Comparison of ENCODE assay signal across 8 cellular contexts in genomic region chr12:49200882-49201594, GRCh38. TPM values are rescaled to one million over a fixed set of nuclear protein-coding genes. Genes with fewer than 3 reads are reported as not detected.
DNase-seq lines count a peak whose midpoint lies in the region; ATAC-seq, FAIRE-seq and TF ChIP-seq lines count a peak whose summit lies in the region.

No MANE protein-coding gene starts in this region.

- no peak overlapping the region for H2BK120ac ChIP-seq in H1 (replicated peaks; ENCODE audit: low read depth, low read length)
- H2BK120ac ChIP-seq in mesendoderm (ENCODE audit: low read depth, low read length), result no peak overlapping the region

- no peaks in the 10 kb centered on the region for H4K20me1 ChIP-seq in H1 (replicated peaks in 1 of 2; ENCODE audit: control insufficient read depth in 1 of 2, insufficient read depth in 2 of 2, low read length in 2 of 2)

- no peak overlapping the region for H2AFZ ChIP-seq in H1 (ENCODE audit: low read length)

- WGBS in H1 (ENCODE audit: extremely low coverage in 1 of 2, insufficient coverage in 1 of 2, insufficient read length in 1 of 2, insufficient replicate concordance in 2 of 2, low coverage in 1 of 2, low lambda C conversion rate in 2 of 2, missing lambda C conversion rate in 1 of 2), 2 experiments, result 24% methylated on average over 4 of the region's 4 CpGs; no CpG with 5 or more reads in 1 of the 2 experiments
- WGBS in mesendoderm (ENCODE audit: extremely low coverage, insufficient coverage, low lambda C conversion rate), result no CpG with 5 or more reads among the region's 4 CpGs
- 3 to 9% methylated on average over 4 of the region's 4 CpGs for WGBS in upper lobe of left lung, 2 donors

- H3K79me2 ChIP-seq in H1 (ENCODE audit: control insufficient read depth in 1 of 2, insufficient read depth in 2 of 2, low read length in 2 of 2) (no peaks in the 10 kb centered on the region), mesendoderm (ENCODE audit: control insufficient read depth, insufficient read depth, low read length) (no peaks in the 10 kb centered on the region)

- H3K27ac ChIP-seq in SJSA1 (peak overlapping the region; percentile 62), H1 (ENCODE audit: low read depth, low read length) (no peak overlapping the region), mesendoderm (ENCODE audit: low read depth, low read length) (no peak overlapping the region), upper lobe of left lung (peak overlapping the region; percentile 53 to 70 (median 63))

- no peak overlapping the region for H3K9ac ChIP-seq in H1 (replicated peaks in 1 of 4; ENCODE audit: extremely low read depth in 1 of 4, low read depth in 3 of 4, low read length in 3 of 4)
- H3K9ac ChIP-seq in mesendoderm (ENCODE audit: low read length), result no peak overlapping the region

- no peak for FAIRE-seq in H1 (lab: Jason Lieb, UNC)

- TF ChIP-seq POLR2A in H1 (IDR thresholded peaks at IDR 0.05; ENCODE audit: control extremely low read depth in 1 of 2, low read depth in 2 of 2, low read length in 2 of 2) (no peak), upper lobe of left lung (IDR thresholded peaks at IDR 0.05) (no peak)

- ATAC-seq in upper lobe of left lung (ENCODE audit: low FRiP score in 2 of 2), result peak in 1 of 2 donors; percentile 88
- ATAC-seq in GM21447 (IDR thresholded peaks at IDR 0.05; ENCODE audit: unreplicated experiment), result no peak

- TF ChIP-seq EP300 in H1 (IDR thresholded peaks at IDR 0.05; ENCODE audit: borderline replicate concordance in 1 of 2, low read depth in 2 of 2, low read length in 2 of 2) (no peak), upper lobe of left lung (IDR thresholded peaks at IDR 0.05) (peak in 1 of 4 donors; percentile 52)

- H4K8ac ChIP-seq in H1 (ENCODE audit: extremely low read depth, insufficient read depth, low read length), result no peak overlapping the region
- no peak overlapping the region for H4K8ac ChIP-seq in mesendoderm (ENCODE audit: low read depth, low read length)

- H3K4me2 ChIP-seq in H1 (ENCODE audit: insufficient read depth in 1 of 2, low read depth in 2 of 2, low read length in 2 of 2) (0 out of 4 replicates have a peak overlapping the region, but pooled peaks of 1 of the 2 experiments have one; percentile 21), mesendoderm (ENCODE audit: low read length) (no peak overlapping the region)

- H3K9me3 ChIP-seq in SJSA1 (replicated peaks) (no peaks in the 10 kb centered on the region), H1 (ENCODE audit: insufficient read depth in 2 of 2, low read depth in 1 of 2, low read length in 1 of 2) (no peaks in the 10 kb centered on the region), upper lobe of left lung (no peaks in the 10 kb centered on the region)

- H4K5ac ChIP-seq in H1 (ENCODE audit: insufficient read length, low read depth, low read length) (no peak overlapping the region), mesendoderm (ENCODE audit: low read length) (no peak overlapping the region)

- no peak overlapping the region for H4K91ac ChIP-seq in H1 (replicated peaks; ENCODE audit: insufficient read length, low read length)

- H3K23me2 ChIP-seq in H1 (ENCODE audit: low read depth, low read length), result no peaks in the 10 kb centered on the region

- POLR2A ChIA-PET in H1 (lab: Charles Lee; ENCODE audit: partially characterized antibody), result interaction anchor here (1.1 to 8.4 kb wide), 5 partner anchors 12 to 70 kb away, joined by 3 to 48 read pairs (median 9); partner anchors contain the start of genes TUBA1A and TUBA1B

- H2BK15ac ChIP-seq in H1 (ENCODE audit: low read length) (no peak overlapping the region), mesendoderm (replicated peaks; ENCODE audit: low read depth) (no peak overlapping the region)

- CTCF ChIA-PET in H1 (lab: Charles Lee; ENCODE audit: partially characterized antibody), result interaction anchor here (1.2 to 2.0 kb wide), 2 partner anchors 30 to 32 kb away, joined by 3 to 4 read pairs; no protein-coding TSS in a partner anchor

- H3K4ac ChIP-seq in H1 (replicated peaks; ENCODE audit: insufficient read length, low read depth, low read length) (no peak overlapping the region), mesendoderm (ENCODE audit: low read depth, low read length) (no peak overlapping the region)

- H2BK5ac ChIP-seq in H1 (ENCODE audit: low read depth, low read length), result no peak overlapping the region
- no peak overlapping the region for H2BK5ac ChIP-seq in mesendoderm (ENCODE audit: low read length)

- H2AK5ac ChIP-seq in H1 (ENCODE audit: low read depth, low read length) (no peak overlapping the region), mesendoderm (ENCODE audit: low read length) (no peak overlapping the region)

- no peak for TF ChIP-seq RAD21 in H1 (IDR thresholded peaks at IDR 0.05 in 1 of 2, conservative IDR thresholded peaks at IDR 0.05 in 1 of 2; ENCODE audit: low read depth in 2 of 2, low read length in 2 of 2)

- no peak overlapping the region for H3K14ac ChIP-seq in H1 (ENCODE audit: insufficient read length)

- H3K27me3 ChIP-seq in GM06990 (replicated peaks; ENCODE audit: control insufficient read depth, insufficient read depth, low read length), result no peaks in the 10 kb centered on the region
- H3K27me3 ChIP-seq in SJSA1 (replicated peaks), result no peaks in the 10 kb centered on the region
- peaks cover 0 to 2% (median 0%) of the 10 kb centered on the region in 4 experiments; a peak in 1 of 7 replicates for H3K27me3 ChIP-seq in H1 (replicated peaks in 1 of 4; ENCODE audit: control insufficient read depth in 3 of 4, extremely low read depth in 1 of 4, insufficient read depth in 3 of 4, low read length in 3 of 4)
- no peaks in the 10 kb centered on the region for H3K27me3 ChIP-seq in mesendoderm (ENCODE audit: insufficient read depth, low read length, poor library complexity)
- H3K27me3 ChIP-seq in upper lobe of left lung, result no peaks in the 10 kb centered on the region

- H2BK20ac ChIP-seq in H1 (ENCODE audit: low read length), result no peak overlapping the region

- DNase-seq in GM06990 (ENCODE audit: extremely low read depth, insufficient read length) (peak; percentile 30), NCI-H1105 treated with DMSO at 0.1 percent for 48 hours (lab: John Stamatoyannopoulos, UW) (peak; percentile 87), SJSA1 (ENCODE audit: low read depth in 1 of 2, low spot score in 2 of 2) (peak in 1 of 2 experiments; percentile 65), H1 (ENCODE audit: low read depth in 1 of 2, low spot score in 2 of 2) (no peak), mesendoderm (peak; percentile 93), upper lobe of left lung (no peak)
- DNase-seq in activated CD4-positive, alpha-beta T cell treated with anti-CD3 and anti-CD28 coated beads, Interleukin-2, amount 50 U/mL, for 48 hours, result no peak

- H3K4me1 ChIP-seq in SJSA1 (replicated peaks), result peaks cover 27% of the 10 kb centered on the region
- H3K4me1 ChIP-seq in H1 (replicated peaks in 1 of 4; ENCODE audit: control insufficient read depth in 3 of 4, insufficient read depth in 4 of 4, low read length in 3 of 4), result peaks cover 0 to 16% (median 4%) of the 10 kb centered on the region in 4 experiments; a peak in 3 of 7 replicates
- H3K4me1 ChIP-seq in mesendoderm (ENCODE audit: control insufficient read depth, low read depth, low read length), result peaks cover 2% of the 10 kb centered on the region
- H3K4me1 ChIP-seq in upper lobe of left lung, result peaks cover 15 to 21% (median 17%) of the 10 kb centered on the region in 4 donors

- H3K79me1 ChIP-seq in H1 (ENCODE audit: low read depth, low read length) (no peaks in the 10 kb centered on the region), mesendoderm (ENCODE audit: low read length) (no peaks in the 10 kb centered on the region)

- no peak overlapping the region for H3K56ac ChIP-seq in H1 (replicated peaks; ENCODE audit: insufficient read length, low read depth, low read length)
- H3K56ac ChIP-seq in mesendoderm (ENCODE audit: low read length), result no peak overlapping the region

- H3K36me3 ChIP-seq in GM06990 (ENCODE audit: control insufficient read depth, insufficient read depth, low read length) (no peaks in the 10 kb centered on the region), SJSA1 (no peaks in the 10 kb centered on the region), H1 (ENCODE audit: control insufficient read depth in 2 of 4, insufficient read depth in 4 of 4, low read length in 3 of 4) (no peaks in the 10 kb centered on the region), mesendoderm (ENCODE audit: control insufficient read depth, insufficient read depth, low read length) (no peaks in the 10 kb centered on the region), upper lobe of left lung (no peaks in the 10 kb centered on the region)

- H3K4me3 ChIP-seq in GM06990 (replicated peaks; ENCODE audit: low read depth, low read length) (no peak overlapping the region), SJSA1 (no peak overlapping the region), H1 (ENCODE audit: extremely low read depth in 1 of 4, insufficient read depth in 2 of 4, low read depth in 3 of 4, low read length in 4 of 4) (peak overlapping the region in 1 of 4 experiments; percentile 10; a peak in 1 of 8 replicates), mesendoderm (ENCODE audit: low read length) (no peak overlapping the region), upper lobe of left lung (no peak overlapping the region)

- no peak overlapping the region for H3K23ac ChIP-seq in H1 (ENCODE audit: insufficient read length)
- H3K23ac ChIP-seq in mesendoderm (ENCODE audit: low read length), result no peak overlapping the region

- no peak overlapping the region for H3K18ac ChIP-seq in H1 (ENCODE audit: extremely low read depth, low read length)
- H3K18ac ChIP-seq in mesendoderm (ENCODE audit: low read length), result no peak overlapping the region

- TF ChIP-seq CTCF in GM06990 (IDR thresholded peaks at IDR 0.05; ENCODE audit: insufficient read depth, low read length, poor library complexity, severe bottlenecking) (no peak), H1 (IDR thresholded peaks at IDR 0.05; ENCODE audit: control extremely low read depth in 1 of 3, insufficient read depth in 1 of 3, low read depth in 1 of 3, low read length in 3 of 3) (no peak), upper lobe of left lung (IDR thresholded peaks at IDR 0.05) (no peak)

- H2BK12ac ChIP-seq in H1 (ENCODE audit: low read depth, low read length), result no peak overlapping the region

TF ChIP-seq in H1, 55 proteins besides CTCF, POLR2A, EP300 and RAD21 (continues in another document):
- no peak for TF ChIP-seq RXRA (IDR thresholded peaks at IDR 0.05; ENCODE audit: insufficient read depth, low read depth, low read length)

RNA-seq across cellular contexts. Expression of gene TUBA1A, which starts 12.2 kb away (rescaled TPM):
- 335 and 444 TPM in 2 replicates for total RNA-seq in SJSA1 (2014; rRNA removed; shearing (Covaris generic))
- total RNA-seq in H1 (2021; fragmentation: NEBNext Ultra II Directional; extraction: Animal tissue kit (Norgen Biotek cat#: 25700)), result 283 and 290 TPM in 2 replicates
- 789 and 1,018 TPM in 2 replicates for polyA plus RNA-seq in H1 (2011; rRNA removed)
- 669 TPM for polyA plus RNA-seq in H1 (2011; cell fraction: cytosol; rRNA removed)
- 588 TPM for polyA plus RNA-seq in H1 (2011; cell fraction: nucleus; rRNA removed)
- polyA plus RNA-seq in H1 (2012, experiment 1 of 2), result 287 to 339 TPM (median 327 TPM) in 4 replicates
- polyA plus RNA-seq in H1 (2012, experiment 2 of 2), result 552 TPM
- 342 TPM for polyA plus RNA-seq in H1 (2013, experiment 1 of 2)
- 310 TPM for polyA plus RNA-seq in H1 (2013, experiment 2 of 2)
- polyA minus RNA-seq in H1 (2011; rRNA and poly(A)+ RNA removed), result 638 and 677 TPM in 2 replicates
- polyA minus RNA-seq in H1 (2011; cell fraction: cytosol; rRNA and poly(A)+ RNA removed), result 160 TPM
- polyA minus RNA-seq in H1 (2011; cell fraction: nucleus; rRNA and poly(A)+ RNA removed), result 161 TPM
- 326 TPM for polyA plus RNA-seq in mesendoderm (2013, experiment 1 of 2)
- 332 TPM for polyA plus RNA-seq in mesendoderm (2013, experiment 2 of 2)
- total RNA-seq in upper lobe of left lung, result 100 to 1,000 TPM in 3 of 6 donors, 10 to 100 TPM in 3; 54.2 to 191 (median 122) TPM

Comparison
In these comparisons a context has a peak if more than half of its experiments do, and no peak if none do; other contexts are left out.
1. DNase-seq: peak in GM06990 (single experiment), NCI-H1105 treated with DMSO at 0.1 percent for 48 hours (single experiment) and mesendoderm (single experiment); none in H1 (0 of 2), upper lobe of left lung (0 of 2) and activated CD4-positive, alpha-beta T cell treated with anti-CD3 and anti-CD28 coated beads, Interleukin-2, amount 50 U/mL, for 48 hours (0 of 2).
2. H3K27ac ChIP-seq: peak in SJSA1 (single experiment) and upper lobe of left lung (4 of 4); none in H1 (single experiment) and mesendoderm (single experiment).